In the genomic region with DNA sequence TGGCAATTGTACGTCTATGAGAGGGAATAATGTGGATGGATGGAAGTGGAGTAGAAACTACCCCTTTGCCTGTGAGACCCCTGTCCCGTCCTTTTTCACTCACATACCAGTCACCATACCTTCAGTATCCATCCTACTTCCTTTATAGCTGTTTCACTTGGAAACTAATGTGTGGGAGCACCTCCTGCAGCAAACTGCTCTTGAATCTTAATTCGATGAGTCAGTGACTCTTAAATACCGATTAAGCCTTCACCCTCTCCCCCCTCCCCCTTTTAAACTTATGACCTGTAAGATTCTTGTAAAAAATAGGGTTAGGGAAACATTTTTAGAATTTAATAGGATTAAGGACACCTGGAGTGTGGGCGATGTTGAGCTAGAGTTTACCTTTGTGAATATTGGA, we compare ENCODE assay signal across 8 cellular contexts. TPM values are rescaled to one million over a fixed set of nuclear protein-coding genes. Genes with fewer than 3 reads are reported as not detected.
DNase-seq lines count a peak whose midpoint lies in the region; ATAC-seq, FAIRE-seq and TF ChIP-seq lines count a peak whose summit lies in the region.

No MANE protein-coding gene starts in this region.

- CTCF ChIA-PET in BJ (lab: Yijun Ruan, JAX): interaction anchor here (0.9 to 3.7 kb wide), 4 partner anchors 45 to 250 kb away, joined by 3 to 20 read pairs (median 9); no protein-coding TSS in a partner anchor

- H3K36me3 Mint-ChIP-seq in activated T-helper 2 cell treated with anti-CD3 and anti-CD28 coated beads, Interferon-gamma antibody, Interleukin-2, Interleukin-4, amounts not matched to agents 10 μg/mL and 5 μg/mL and 100 μg/mL, durations not matched to agents 14 hours and 24 hours and 36 hours (ENCODE audit: low read depth): peaks cover 4% of the 10 kb centered on the region

- H3K36me3 ChIP-seq in BJ (ENCODE audit: control insufficient read depth, insufficient read depth, low read length): no peaks in the 10 kb centered on the region

- intact Hi-C loops in activated T-helper 2 cell treated with anti-CD3 and anti-CD28 coated beads, Interferon-gamma antibody, Interleukin-2, Interleukin-4, amounts not matched to agents 10 μg/mL and 5 μg/mL and 100 μg/mL, durations not matched to agents 14 hours and 24 hours and 36 hours (cut with micrococcal nuclease): loop anchor here (5.0 to 10.0 kb wide), 4 partner anchors 51 to 1149 kb away; a partner anchor contains a TSS

- DNase-seq in BJ (ENCODE audit: low read depth) (no peak), HTR-8/SVneo (ENCODE audit: insufficient read length, low spot score) (no peak), glomerular visceral epithelial cell (ENCODE audit: extremely low spot score) (peak; percentile 58), renal cortical epithelial cell (ENCODE audit: low read depth) (peak; percentile 92), DMS114 treated with DMSO at 0.1 percent for 48 hours (lab: John Stamatoyannopoulos, UW; ENCODE audit: unreplicated experiment) (no peak), NCI-H2196 (lab: John Stamatoyannopoulos, UW; ENCODE audit: unreplicated experiment) (no peak)
- DNase-seq in activated T-helper 2 cell treated with anti-CD3 and anti-CD28 coated beads, Interferon-gamma antibody, Interleukin-2, Interleukin-4, amounts not matched to agents 10 μg/mL and 5 μg/mL and 100 μg/mL, durations not matched to agents 14 hours and 24 hours and 36 hours (ENCODE audit: low spot score): no peak

- no peak for TF ChIP-seq CTCF in BJ (IDR thresholded peaks at IDR 0.05; ENCODE audit: insufficient read depth, low read depth, low read length)

- H3K9me3 Mint-ChIP-seq in activated T-helper 2 cell treated with anti-CD3 and anti-CD28 coated beads, Interferon-gamma antibody, Interleukin-2, Interleukin-4, amounts not matched to agents 10 μg/mL and 5 μg/mL and 100 μg/mL, durations not matched to agents 14 hours and 24 hours and 36 hours: no peaks in the 10 kb centered on the region

- peaks cover 67% of the 10 kb centered on the region for H3K27me3 Mint-ChIP-seq in activated T-helper 2 cell treated with anti-CD3 and anti-CD28 coated beads, Interferon-gamma antibody, Interleukin-2, Interleukin-4, amounts not matched to agents 10 μg/mL and 5 μg/mL and 100 μg/mL, durations not matched to agents 14 hours and 24 hours and 36 hours (ENCODE audit: low read depth)

- H3K4me3 ChIP-seq in BJ (ENCODE audit: low read depth, low read length): peak overlapping the region; percentile 94

- peaks cover 23% of the 10 kb centered on the region for H3K4me1 Mint-ChIP-seq in activated T-helper 2 cell treated with anti-CD3 and anti-CD28 coated beads, Interferon-gamma antibody, Interleukin-2, Interleukin-4, amounts not matched to agents 10 μg/mL and 5 μg/mL and 100 μg/mL, durations not matched to agents 14 hours and 24 hours and 36 hours (ENCODE audit: low read depth)

- H3K27me3 ChIP-seq in BJ (ENCODE audit: control insufficient read depth, insufficient read depth, low read length): no peaks in the 10 kb centered on the region

- POLR2A ChIA-PET in BJ (lab: Charles Lee): no interaction called here

- no peak overlapping the region for H3K27ac Mint-ChIP-seq in activated T-helper 2 cell treated with anti-CD3 and anti-CD28 coated beads, Interferon-gamma antibody, Interleukin-2, Interleukin-4, amounts not matched to agents 10 μg/mL and 5 μg/mL and 100 μg/mL, durations not matched to agents 14 hours and 24 hours and 36 hours

- ATAC-seq in GM21390 (IDR thresholded peaks at IDR 0.05; ENCODE audit: unreplicated experiment): no peak

- H3K4me3 Mint-ChIP-seq in activated T-helper 2 cell treated with anti-CD3 and anti-CD28 coated beads, Interferon-gamma antibody, Interleukin-2, Interleukin-4, amounts not matched to agents 10 μg/mL and 5 μg/mL and 100 μg/mL, durations not matched to agents 14 hours and 24 hours and 36 hours (ENCODE audit: low read depth): peak overlapping the region; percentile 80

- peak; percentile 28 for FAIRE-seq in HTR-8/SVneo (lab: Jason Lieb, UNC)

RNA-seq across cellular contexts. Expression of a gene that starts 0.8 kb away (rescaled TPM):
- polyA plus RNA-seq in BJ (2011; rRNA removed): 5.2 and 7.9 TPM in 2 replicates
- polyA minus RNA-seq in BJ (2011; rRNA and poly(A)+ RNA removed): 15.4 and 25.8 TPM in 2 replicates
- 0.14 and 0.46 TPM in 2 replicates for total RNA-seq in activated T-helper 2 cell treated with anti-CD3 and anti-CD28 coated beads, Interferon-gamma antibody, Interleukin-2, Interleukin-4, amounts not matched to agents 10 μg/mL and 5 μg/mL and 100 μg/mL, durations not matched to agents 14 hours and 24 hours and 36 hours
- 26.2 and 36.0 TPM in 2 replicates for total RNA-seq in renal cortical epithelial cell

Comparison
In these comparisons a context has a peak if more than half of its experiments do, and no peak if none do; other contexts are left out.
1. DNase-seq: peak in glomerular visceral epithelial cell (single experiment) and renal cortical epithelial cell (single experiment); none in BJ (single experiment), HTR-8/SVneo (single experiment), activated T-helper 2 cell treated with anti-CD3 and anti-CD28 coated beads, Interferon-gamma antibody, Interleukin-2, Interleukin-4, amounts not matched to agents 10 μg/mL and 5 μg/mL and 100 μg/mL, durations not matched to agents 14 hours and 24 hours and 36 hours (single experiment), DMS114 treated with DMSO at 0.1 percent for 48 hours (single experiment) and NCI-H2196 (single experiment).
2. RNA of a gene that starts 0.8 kb away (total RNA-seq): 26.2 to 36.0 TPM in renal cortical epithelial cell; 0.14 to 0.46 TPM in activated T-helper 2 cell treated with anti-CD3 and anti-CD28 coated beads, Interferon-gamma antibody, Interleukin-2, Interleukin-4, amounts not matched to agents 10 μg/mL and 5 μg/mL and 100 μg/mL, durations not matched to agents 14 hours and 24 hours and 36 hours; every median in the first group is over 10 times any median in the second.